In the genomic region with DNA sequence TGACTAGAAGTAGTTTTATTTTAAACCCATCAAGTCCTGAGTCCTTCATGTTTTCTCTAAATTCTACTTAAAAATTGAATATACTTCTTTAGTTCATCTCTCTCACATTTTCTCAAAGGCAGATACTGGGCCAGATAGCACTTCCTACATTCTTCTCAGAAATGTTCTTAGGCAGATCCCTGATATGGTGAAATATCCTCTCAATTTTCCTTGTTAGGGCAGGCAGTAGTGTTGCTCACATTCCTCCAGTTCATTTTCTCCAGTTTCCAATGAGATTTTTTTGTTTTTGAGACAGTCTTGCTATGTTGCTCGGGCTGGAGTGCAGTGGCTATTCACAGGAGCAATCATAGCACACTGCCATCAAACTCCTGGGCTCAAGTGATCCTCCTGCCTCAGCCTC, we compare ENCODE assay signal across 25 cellular contexts.
DNase-seq lines count a peak whose midpoint lies in the region; TF ChIP-seq lines count a peak whose summit lies in the region.
"Had no signal": no experiment of that assay in that cellular context is flagged by ENCODE, and none has a peak within 500 bp of the region (broad histone marks: within the 10 kb centered on the region; RNA-seq: fewer than 3 reads in every experiment).

No MANE protein-coding gene starts in this region.

- peak overlapping the region; percentile 33; the same call in 1 of the 2 replicates for H3K9ac ChIP-seq in OCI-LY1 (ENCODE audit: low read length)

- H3K27ac ChIP-seq in OCI-LY1 (ENCODE audit: low read depth, low read length, poor library complexity, severe bottlenecking), result peak overlapping the region; percentile 95
- H3K27ac ChIP-seq: 22Rv1, RWPE1 had no signal

- peaks cover 4% of the 10 kb centered on the region; the same call in 1 of the 2 replicates for H3F3A ChIP-seq in OCI-LY1 (ENCODE audit: insufficient read depth, low read length)

- DNase-seq in AG10803 (ENCODE audit: low read depth) (peak; percentile 32), fibroblast of gingiva (ENCODE audit: low read depth) (peak; percentile 59), iris pigment epithelial cell (ENCODE audit: low read depth) (peak; percentile 53), OCI-M1 (lab: John Stamatoyannopoulos, UW) (no peak), HK-2 (ENCODE audit: unreplicated experiment) (no peak)
- DNase-seq in activated effector memory CD4-positive, alpha-beta T cell treated with anti-CD3 and anti-CD28 coated beads, Interleukin-2, amount 50 U/mL, for 16 hours, result no peak
- no peak for DNase-seq in activated CD8-positive, alpha-beta memory T cell treated with anti-CD3 and anti-CD28 coated beads, Interleukin-2, amount 50 U/mL, for 48 hours
- DNase-seq: BE2C, Calu3, DND-41, GOT3, HFFc6, NCI-H1092 treated with DMSO at 0.1 percent for 48 hours, NCI-H1436, NCI-H187 treated with DMSO at 0.1 percent for 48 hours, NCI-H2107, NCI-H446, NCI-H524 treated with DMSO at 0.1 percent for 48 hours, NCI-H774, SHP77 had no signal

- H3K4me3 ChIP-seq in AG10803 (ENCODE audit: low read length), result no peak overlapping the region
- peak overlapping the region; percentile 9 for H3K4me3 ChIP-seq in OCI-LY1 (ENCODE audit: low read depth, low read length, poor library complexity, severe bottlenecking)
- H3K4me3 ChIP-seq: GM12878, HAP-1 had no signal

- no peaks in the 10 kb centered on the region for H4K20me1 ChIP-seq in OCI-LY1 (ENCODE audit: insufficient read depth, low read length)

- H3K9me3 ChIP-seq in OCI-LY1 (ENCODE audit: low read length), result no peaks in the 10 kb centered on the region
- H3K9me3 ChIP-seq: BE2C, HAP-1 had no signal

- no peaks in the 10 kb centered on the region for H3K27me3 ChIP-seq in OCI-LY1 (ENCODE audit: insufficient read depth, low read length)

- TF ChIP-seq CTCF in AG10803 (conservative IDR thresholded peaks at IDR 0.05; ENCODE audit: low read length) (no peak), OCI-LY1 (IDR thresholded peaks at IDR 0.05; ENCODE audit: low read length) (no peak)

- no peaks in the 10 kb centered on the region for H3K9me2 ChIP-seq in OCI-LY1 (ENCODE audit: low read depth, low read length)

- H3K36me3 ChIP-seq in OCI-LY1 (ENCODE audit: insufficient read depth, low read length), result peaks cover 16% of the 10 kb centered on the region
- H3K36me3 ChIP-seq: BE2C, HAP-1 had no signal

- H3K4me2 ChIP-seq in OCI-LY1 (ENCODE audit: low read length), result peak overlapping the region; percentile 40

- H3K4me1 ChIP-seq in OCI-LY1 (ENCODE audit: insufficient read depth, low read length, severe bottlenecking), result peaks cover 86% of the 10 kb centered on the region

- no peak overlapping the region for H2AFZ ChIP-seq in OCI-LY1 (ENCODE audit: low read length)

- peaks cover 82% of the 10 kb centered on the region for H3K79me2 ChIP-seq in OCI-LY1 (ENCODE audit: insufficient read depth, low read length)

Comparison
In these comparisons a context has a peak if more than half of its experiments do, and no peak if none do; other contexts are left out.
1. DNase-seq: peak in AG10803 (single experiment), fibroblast of gingiva (single experiment) and iris pigment epithelial cell (single experiment); none in activated effector memory CD4-positive, alpha-beta T cell treated with anti-CD3 and anti-CD28 coated beads, Interleukin-2, amount 50 U/mL, for 16 hours (single experiment), OCI-M1 (single experiment), activated CD8-positive, alpha-beta memory T cell treated with anti-CD3 and anti-CD28 coated beads, Interleukin-2, amount 50 U/mL, for 48 hours (single experiment) and HK-2 (single experiment).